ENCODE assay signal across 9 cellular contexts in the genomic region with DNA sequence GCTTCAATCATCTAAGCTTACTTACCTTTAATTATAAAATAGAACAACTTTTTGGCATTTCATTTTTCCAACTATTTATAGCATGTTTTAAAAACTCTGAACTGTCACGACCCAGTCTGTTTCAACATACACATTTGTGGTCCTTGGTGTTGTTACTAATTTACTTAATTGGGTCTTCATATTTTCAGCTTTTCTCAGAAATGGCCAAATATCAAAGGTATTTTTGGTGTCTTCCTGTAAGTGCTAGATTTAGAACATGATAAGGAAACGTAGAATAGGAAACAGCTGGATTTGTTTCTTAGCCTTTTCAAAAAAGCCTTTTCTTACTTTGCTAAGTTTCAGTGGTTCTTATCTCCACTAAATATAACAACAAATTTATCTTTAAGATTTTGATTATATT. TPM values are rescaled to one million over a fixed set of nuclear protein-coding genes. Genes with fewer than 3 reads are reported as not detected.
A peak's percentile ranks its signal among the peaks of the same experiment; 100 is the strongest.
DNase-seq lines count a peak whose midpoint lies in the region; ATAC-seq and TF ChIP-seq lines count a peak whose summit lies in the region.
"Had no signal": no experiment of that assay in that cellular context is flagged by ENCODE, and none has a peak within 500 bp of the region (broad histone marks: within the 10 kb centered on the region; RNA-seq: fewer than 3 reads in every experiment).

No MANE protein-coding gene starts in this region.

- no peak overlapping the region for H2AK5ac ChIP-seq in mesenchymal stem cell (ENCODE audit: low read length, severe bottlenecking)

- H3K9ac ChIP-seq in mesenchymal stem cell (ENCODE audit: low read length): peak overlapping the region; percentile 60

- intact Hi-C loops in right cardiac atrium (cut with DNase I): loop anchor here in 1 of 4 donors (10.0 kb wide), 1 partner anchor 173 kb away; no protein-coding TSS in a partner anchor
- intact Hi-C loops in Right ventricle myocardium inferior (cut with DNase I): loop anchor here (2.0 kb wide), 1 partner anchor 179 kb away; no protein-coding TSS in a partner anchor
- intact Hi-C loops in ascending aorta (cut with DNase I): loop anchor here (2.0 to 10.0 kb wide), 4 partner anchors 45 to 176 kb away; a partner anchor contains a TSS

- no peak overlapping the region for H3K18ac ChIP-seq in mesenchymal stem cell (ENCODE audit: low read depth in 1 of 2, low read length in 2 of 2)

- no peak for TF ChIP-seq CTCF in ascending aorta (IDR thresholded peaks at IDR 0.05)

- H2BK12ac ChIP-seq in mesenchymal stem cell (ENCODE audit: low read length in 2 of 2): no peak overlapping the region

- ATAC-seq in right cardiac atrium (no peak), Right ventricle myocardium inferior (no peak), HG02798 (IDR thresholded peaks at IDR 0.05; ENCODE audit: poor library complexity, unreplicated experiment) (no peak)

- no peak overlapping the region for H4K8ac ChIP-seq in mesenchymal stem cell (ENCODE audit: low read length)

- H2BK15ac ChIP-seq in mesenchymal stem cell (ENCODE audit: low read depth, poor library complexity, severe bottlenecking): no peak overlapping the region

- H3K79me1 ChIP-seq in mesenchymal stem cell (replicated peaks; ENCODE audit: low read length, poor library complexity, severe bottlenecking): peaks cover 8% of the 10 kb centered on the region

- H2AFZ ChIP-seq in mesenchymal stem cell (ENCODE audit: low read depth, low read length): no peak overlapping the region

- no peak overlapping the region for H3K27ac ChIP-seq in right cardiac atrium (ENCODE audit: low read length)
- peak overlapping the region; percentile 74 for H3K27ac ChIP-seq in ascending aorta
- no peak overlapping the region for H3K27ac ChIP-seq in mesenchymal stem cell (ENCODE audit: low read length, poor library complexity, severe bottlenecking)

- H3K27me3 ChIP-seq in right cardiac atrium (ENCODE audit: control insufficient read depth, insufficient read depth): no peaks in the 10 kb centered on the region
- H3K27me3 ChIP-seq in ascending aorta: no peaks in the 10 kb centered on the region
- H3K27me3 ChIP-seq in mesenchymal stem cell (ENCODE audit: control insufficient read depth in 1 of 2, insufficient read depth in 1 of 2, low read length in 2 of 2): no peaks in the 10 kb centered on the region
- H3K27me3 ChIP-seq in H7 (ENCODE audit: control insufficient read depth, insufficient read depth, low read length): no peaks in the 10 kb centered on the region

- H3K14ac ChIP-seq in mesenchymal stem cell (ENCODE audit: low read length in 2 of 2): no peak overlapping the region

- H3K4ac ChIP-seq in mesenchymal stem cell (ENCODE audit: low read depth in 1 of 2, low read length in 2 of 2): no peak overlapping the region

- no peak overlapping the region for H2BK120ac ChIP-seq in mesenchymal stem cell (ENCODE audit: low read depth, low read length)

- H4K91ac ChIP-seq in mesenchymal stem cell (ENCODE audit: low read length): no peak overlapping the region

- no peak overlapping the region for H3K23ac ChIP-seq in mesenchymal stem cell (ENCODE audit: low read length in 2 of 2)

- H3K9me3 ChIP-seq in right cardiac atrium (ENCODE audit: control insufficient read depth, low read length) (no peaks in the 10 kb centered on the region), ascending aorta (no peaks in the 10 kb centered on the region), mesenchymal stem cell (ENCODE audit: control insufficient read depth, low read length) (no peaks in the 10 kb centered on the region)

- DNase-seq in right cardiac atrium (no peak), Right ventricle myocardium inferior (ENCODE audit: missing footprints) (no peak), ascending aorta (ENCODE audit: low spot score in 2 of 2) (no peak), mesenchymal stem cell (no peak), H7 (no peak), HCEC 1CT (no peak), UCSD-AML1 (lab: John Stamatoyannopoulos, UW; ENCODE audit: unreplicated experiment) (no peak)
- DNase-seq: NCI-H510A had no signal

- 33% methylated on average over 2 of the region's 2 CpGs for WGBS in right cardiac atrium
- WGBS in mesenchymal stem cell: 80% methylated on average over 1 of the region's 2 CpGs

- H3K4me2 ChIP-seq in mesenchymal stem cell (ENCODE audit: low read length, poor library complexity, severe bottlenecking): no peak overlapping the region

- H3K4me1 ChIP-seq in right cardiac atrium (ENCODE audit: control insufficient read depth, insufficient read depth, low read length) (peaks cover under 1% of the 10 kb centered on the region), ascending aorta (peaks cover 3 to 40% of the 10 kb centered on the region in 2 donors), mesenchymal stem cell (ENCODE audit: control insufficient read depth, insufficient read depth, low read depth, low read length) (no peaks in the 10 kb centered on the region)

- no peak overlapping the region for H2BK5ac ChIP-seq in mesenchymal stem cell (ENCODE audit: low read depth, low read length, poor library complexity, severe bottlenecking)

- H3K4me3 ChIP-seq in right cardiac atrium (ENCODE audit: low read length): peak overlapping the region; percentile 25
- no peak overlapping the region for H3K4me3 ChIP-seq in ascending aorta
- H3K4me3 ChIP-seq in mesenchymal stem cell (ENCODE audit: insufficient read depth in 1 of 2, low read depth in 1 of 2, low read length in 2 of 2): no peak overlapping the region
- no peak overlapping the region for H3K4me3 ChIP-seq in H7 (ENCODE audit: insufficient read depth, low read depth, low read length)

- no peaks in the 10 kb centered on the region for H3K36me3 ChIP-seq in ascending aorta
- peaks cover 0 to 6% of the 10 kb centered on the region in 2 experiments for H3K36me3 ChIP-seq in mesenchymal stem cell (ENCODE audit: control insufficient read depth in 1 of 2, insufficient read depth in 2 of 2, low read depth in 1 of 2, low read length in 2 of 2)
- no peaks in the 10 kb centered on the region for H3K36me3 ChIP-seq in H7 (replicated peaks; ENCODE audit: control insufficient read depth, insufficient read depth, low read length)

RNA-seq across cellular contexts. Expression of a gene that starts 11.4 kb away (rescaled TPM):
- 10 to 100 TPM; 11.5 to 17.4 (median 13.6) TPM for total RNA-seq in right cardiac atrium
- 14.3 TPM for polyA plus RNA-seq in right cardiac atrium
- total RNA-seq in Right ventricle myocardium inferior: 14.8 TPM
- total RNA-seq in ascending aorta: 35.7 TPM
- polyA plus RNA-seq in mesenchymal stem cell (2013, experiment 1 of 2): 7.6 TPM
- polyA plus RNA-seq in mesenchymal stem cell (2013, experiment 2 of 2): 7.1 TPM
- total RNA-seq in H7 (2014; rRNA removed; shearing (Covaris generic)): 5.5 and 8.8 TPM in 2 replicates

Comparison
In these comparisons a context has a peak if more than half of its experiments do, and no peak if none do; other contexts are left out.
1. H3K27ac ChIP-seq: peak in ascending aorta (2 of 2); none in right cardiac atrium (single experiment) and mesenchymal stem cell (single experiment).